ENCODE assay signal across 1 cellular context in genomic region chr16:71528257-71528656, GRCh38.
TF ChIP-seq lines count a peak whose summit lies in the region.

No MANE protein-coding gene starts in this region.

TF ChIP-seq in WTC11, 78 proteins besides CTCF, POLR2A, EP300 and RAD21 (continued from another document):
- TF ChIP-seq FOXP4 (CRISPR knock-in tag; IDR thresholded peaks at IDR 0.05) (no peak), KAT7 (CRISPR knock-in tag; IDR thresholded peaks at IDR 0.05; ENCODE audit: borderline replicate concordance) (no peak), ZNF416 (CRISPR knock-in tag; IDR thresholded peaks at IDR 0.05) (no peak), ZBTB43 (CRISPR knock-in tag; IDR thresholded peaks at IDR 0.05) (no peak), RORB (CRISPR knock-in tag; IDR thresholded peaks at IDR 0.05) (no peak), NFATC4 (CRISPR knock-in tag; IDR thresholded peaks at IDR 0.05) (no peak), ZSCAN18 (CRISPR knock-in tag; IDR thresholded peaks at IDR 0.05) (no peak), CREM (CRISPR knock-in tag; IDR thresholded peaks at IDR 0.05) (no peak), USF2 (CRISPR knock-in tag; IDR thresholded peaks at IDR 0.05) (no peak), ESRRA (CRISPR knock-in tag; IDR thresholded peaks at IDR 0.05; ENCODE audit: borderline replicate concordance) (no peak), ZNF425 (CRISPR knock-in tag; conservative IDR thresholded peaks at IDR 0.05) (no peak)
TF ChIP-seq in WTC11: peak in this region for 0.
